In genomic region chr5:102865171-102865509, GRCh38 we compare ENCODE assay signal across 8 cellular contexts.
A peak's percentile ranks its signal among the peaks of the same experiment; 100 is the strongest.
DNase-seq lines count a peak whose midpoint lies in the region; ATAC-seq, FAIRE-seq and TF ChIP-seq lines count a peak whose summit lies in the region.

No MANE protein-coding gene starts in this region.

- H3K9ac ChIP-seq in astrocyte (ENCODE audit: low read length) = peak overlapping the region; percentile 91

- H3K27me3 ChIP-seq in astrocyte (ENCODE audit: insufficient read depth, low read length) (no peaks in the 10 kb centered on the region), kidney epithelial cell (ENCODE audit: control insufficient read depth, insufficient read depth, low read length) (no peaks in the 10 kb centered on the region)

- peak overlapping the region; percentile 79 for H2AFZ ChIP-seq in astrocyte (ENCODE audit: low read depth, low read length)

- DNase-seq in T-helper 2 cell treated with Interferon-gamma antibody and Interleukin-4, amounts not matched to agents 5 μg/mL and 100 μg/mL, for 36 hours (ENCODE audit: low spot score) = no peak
- DNase-seq in T-helper 2 cell (no peak), astrocyte (ENCODE audit: low read depth) (peak; percentile 34), kidney epithelial cell (ENCODE audit: low read depth) (no peak), NCI-H82 (lab: John Stamatoyannopoulos, UW) (no peak), NCI-H82 treated with DMSO at 0.1 percent for 48 hours (lab: John Stamatoyannopoulos, UW; ENCODE audit: unreplicated experiment) (no peak)

- H3K27ac ChIP-seq in astrocyte (ENCODE audit: low read depth, low read length) = peak overlapping the region; percentile 93
- H3K27ac ChIP-seq in temporal lobe (ENCODE audit: low read depth, low read length) = peak overlapping the region; percentile 30

- no peak for ATAC-seq in HG03139 (IDR thresholded peaks at IDR 0.05; ENCODE audit: unreplicated experiment)

- peaks cover 10% of the 10 kb centered on the region for H3K4me1 Mint-ChIP-seq in T-helper 2 cell treated with Interferon-gamma antibody and Interleukin-4, amounts not matched to agents 5 μg/mL and 100 μg/mL, for 36 hours (ENCODE audit: low read depth)
- peaks cover 20% of the 10 kb centered on the region for H3K4me1 Mint-ChIP-seq in astrocyte (ENCODE audit: low read depth, unreplicated experiment)

- peak overlapping the region; percentile 73 for H3K4me3 Mint-ChIP-seq in T-helper 2 cell treated with Interferon-gamma antibody and Interleukin-4, amounts not matched to agents 5 μg/mL and 100 μg/mL, for 36 hours
- peak overlapping the region; percentile 84 for H3K4me3 Mint-ChIP-seq in astrocyte (ENCODE audit: unreplicated experiment)

- H3K27ac Mint-ChIP-seq in T-helper 2 cell treated with Interferon-gamma antibody and Interleukin-4, amounts not matched to agents 5 μg/mL and 100 μg/mL, for 36 hours = no peak overlapping the region
- peak overlapping the region; percentile 96 for H3K27ac Mint-ChIP-seq in astrocyte (ENCODE audit: unreplicated experiment)

- H3K36me3 ChIP-seq in astrocyte (ENCODE audit: insufficient read depth, low read length) = no peaks in the 10 kb centered on the region
- no peaks in the 10 kb centered on the region for H3K36me3 ChIP-seq in kidney epithelial cell (ENCODE audit: control insufficient read depth, insufficient read depth, low read length)

- no peak for FAIRE-seq in astrocyte (lab: Jason Lieb, UNC)

- H4K20me1 ChIP-seq in astrocyte (ENCODE audit: insufficient read depth, low read length) = no peaks in the 10 kb centered on the region

- no peak for TF ChIP-seq CTCF in astrocyte (IDR thresholded peaks at IDR 0.05; ENCODE audit: insufficient read depth, low read depth, low read length)
- TF ChIP-seq CTCF in kidney epithelial cell (IDR thresholded peaks at IDR 0.05; ENCODE audit: insufficient read depth, low read length, poor library complexity, severe bottlenecking) = no peak

- peaks cover 30% of the 10 kb centered on the region for H3K27me3 Mint-ChIP-seq in T-helper 2 cell treated with Interferon-gamma antibody and Interleukin-4, amounts not matched to agents 5 μg/mL and 100 μg/mL, for 36 hours (ENCODE audit: low read depth)
- no peaks in the 10 kb centered on the region for H3K27me3 Mint-ChIP-seq in astrocyte (ENCODE audit: low read depth, unreplicated experiment)

- H3K4me2 ChIP-seq in astrocyte (ENCODE audit: low read length) = peak overlapping the region; percentile 90

- H3K9me3 ChIP-seq in astrocyte (ENCODE audit: insufficient read depth, low read depth, low read length) = no peaks in the 10 kb centered on the region

- peak overlapping the region; percentile 97 for H3K4me3 ChIP-seq in astrocyte (ENCODE audit: insufficient read depth, low read depth, low read length)
- peak overlapping the region; percentile 56 for H3K4me3 ChIP-seq in kidney epithelial cell (ENCODE audit: low read depth, low read length)

- H3K36me3 Mint-ChIP-seq in T-helper 2 cell treated with Interferon-gamma antibody and Interleukin-4, amounts not matched to agents 5 μg/mL and 100 μg/mL, for 36 hours (ENCODE audit: low read depth) = peaks cover 11% of the 10 kb centered on the region
- peaks cover 3% of the 10 kb centered on the region for H3K36me3 Mint-ChIP-seq in astrocyte (ENCODE audit: low read depth, unreplicated experiment)

- H3K79me2 ChIP-seq in astrocyte (ENCODE audit: insufficient read depth, low read length) = peaks cover 13% of the 10 kb centered on the region

- no peaks in the 10 kb centered on the region for H3K9me3 Mint-ChIP-seq in T-helper 2 cell treated with Interferon-gamma antibody and Interleukin-4, amounts not matched to agents 5 μg/mL and 100 μg/mL, for 36 hours
- H3K9me3 Mint-ChIP-seq in astrocyte (ENCODE audit: unreplicated experiment) = no peaks in the 10 kb centered on the region

- peaks cover 18% of the 10 kb centered on the region for H3K4me1 ChIP-seq in astrocyte (ENCODE audit: insufficient read depth, low read length)
